In the genomic region with DNA sequence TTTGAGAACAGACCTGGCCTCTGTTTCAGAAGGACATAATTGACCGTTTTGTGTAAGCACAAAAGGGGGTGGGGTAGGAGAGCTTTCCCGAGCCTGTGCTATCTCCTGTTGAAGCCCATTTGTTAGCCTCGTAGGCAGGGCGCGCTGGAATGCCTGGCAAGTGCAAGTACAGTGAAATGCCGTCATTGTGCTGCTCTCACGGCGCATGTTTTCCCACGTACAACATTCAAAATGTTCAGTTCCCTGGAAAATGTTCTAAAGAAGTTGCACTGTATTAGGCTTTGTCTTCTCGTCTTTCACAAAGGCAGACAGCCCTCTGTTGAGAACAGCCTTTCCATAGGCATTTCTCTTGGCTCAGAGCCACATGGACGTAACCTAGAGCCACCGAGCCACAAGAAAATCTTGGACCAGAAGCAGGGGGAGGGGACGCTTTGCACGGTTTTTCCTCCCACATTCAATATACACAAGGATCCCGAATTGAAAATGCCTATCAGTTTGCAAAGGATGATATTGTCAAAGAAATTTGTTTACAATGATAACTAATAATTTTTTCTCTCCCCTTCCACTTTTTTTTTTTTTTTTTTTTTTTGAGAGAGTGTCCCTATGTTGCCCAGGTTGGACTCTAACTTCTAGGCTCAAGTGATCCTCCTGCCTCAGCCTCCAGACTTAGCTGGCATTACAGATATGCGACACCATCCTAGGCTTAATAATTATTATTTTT, we compare ENCODE assay signal across 8 cellular contexts. TPM values are rescaled to one million over a fixed set of nuclear protein-coding genes. Genes with fewer than 3 reads are reported as not detected.
DNase-seq lines count a peak whose midpoint lies in the region; ATAC-seq and TF ChIP-seq lines count a peak whose summit lies in the region.

No MANE protein-coding gene starts in this region.

- H3K27me3 ChIP-seq in colonic mucosa (no peaks in the 10 kb centered on the region), right lobe of liver (no peaks in the 10 kb centered on the region), transverse colon (no peaks in the 10 kb centered on the region), spleen (replicated peaks in 1 of 7) (peaks cover 0 to 17% (median 0%) of the 10 kb centered on the region in 7 donors)

- no peak for TF ChIP-seq CTCF in colonic mucosa (IDR thresholded peaks at IDR 0.05)
- no peak for TF ChIP-seq CTCF in right lobe of liver (IDR thresholded peaks at IDR 0.05)
- no peak for TF ChIP-seq CTCF in transverse colon (IDR thresholded peaks at IDR 0.05)
- TF ChIP-seq CTCF in spleen (IDR thresholded peaks at IDR 0.05 in 8 of 11, conservative IDR thresholded peaks at IDR 0.05 in 3 of 11), result no peak

- in situ Hi-C loops in transverse colon (cut with MboI; ENCODE audit: low pct_ligation_motif_present in 1 of 4, low pct_unique_long_range_greater_than_20kb in 1 of 4, low sequenced_read_pairs in 3 of 4), result no loop called here

- H3K27me3 Mint-ChIP-seq in stimulated activated naive CD8-positive, alpha-beta T cell treated with anti-CD3 and anti-CD28 coated beads, Interleukin-15, amount 100 ng/mL, for 72 hours, result peaks cover 17% of the 10 kb centered on the region

- peak overlapping the region in 1 of 2 donors; percentile 4 for H3K9ac ChIP-seq in colonic mucosa (ENCODE audit: low read depth in 2 of 2, low read length in 2 of 2)

- no peaks in the 10 kb centered on the region for H3K9me3 Mint-ChIP-seq in stimulated activated naive CD8-positive, alpha-beta T cell treated with anti-CD3 and anti-CD28 coated beads, Interleukin-15, amount 100 ng/mL, for 72 hours

- 27% methylated on average over 15 of the region's 16 CpGs for WGBS in right lobe of liver (ENCODE audit: insufficient coverage, low coverage, low lambda C conversion rate, missing lambda C conversion rate)
- 22 to 29% methylated on average over 12 to 16 of the region's 16 CpGs for WGBS in transverse colon (ENCODE audit: low coverage in 1 of 2), 2 donors
- WGBS in spleen, 5 donors, result 52 to 74% (median 65%) methylated on average over 16 of the region's 16 CpGs

- intact Hi-C loops in colonic mucosa (cut with DNase I), result no loop called here
- intact Hi-C loops in right lobe of liver (cut with DNase I), result no loop called here
- intact Hi-C loops in transverse colon (cut with DNase I; ENCODE audit: low total_unique reads), result no loop called here
- intact Hi-C loops in spleen (cut with DNase I; ENCODE audit: low total_unique reads), result no loop called here

- no peak for TF ChIP-seq EP300 in transverse colon (IDR thresholded peaks at IDR 0.05; ENCODE audit: low read depth)

- H3K4me3 ChIP-seq in colonic mucosa (peak overlapping the region; percentile 11), right lobe of liver (peak overlapping the region; percentile 11 to 41 (median 16)), transverse colon (peak overlapping the region in 2 of 4 donors; percentile 15 to 30), spleen (peak overlapping the region in 2 of 8 donors; percentile 23 to 51)

- no peaks in the 10 kb centered on the region for H3K9me3 ChIP-seq in colonic mucosa
- H3K9me3 ChIP-seq in right lobe of liver, result no peaks in the 10 kb centered on the region
- H3K9me3 ChIP-seq in transverse colon, result no peaks in the 10 kb centered on the region
- no peaks in the 10 kb centered on the region for H3K9me3 ChIP-seq in spleen

- H3K27ac Mint-ChIP-seq in stimulated activated naive CD8-positive, alpha-beta T cell treated with anti-CD3 and anti-CD28 coated beads, Interleukin-15, amount 100 ng/mL, for 72 hours, result no peak overlapping the region

- DNase-seq in DMS79 treated with DMSO at 0.1 percent for 48 hours (lab: John Stamatoyannopoulos, UW) (peak; percentile 21), DMS79 (lab: John Stamatoyannopoulos, UW) (no peak), colonic mucosa (peak; percentile 71), right lobe of liver (peak; percentile 77 to 85 (median 82)), transverse colon (peak; percentile 74), spleen (no peak)
- no peak for DNase-seq in stimulated activated naive CD8-positive, alpha-beta T cell treated with anti-CD3 and anti-CD28 coated beads, Interleukin-15, amount 100 ng/mL, for 72 hours
- DNase-seq in activated effector memory CD4-positive, alpha-beta T cell treated with anti-CD3 and anti-CD28 coated beads, Interleukin-2, amount 50 U/mL, for 16 hours, result no peak

- peak overlapping the region; percentile 40 for H3K27ac ChIP-seq in colonic mucosa
- H3K27ac ChIP-seq in right lobe of liver, result peak overlapping the region; percentile 23 to 62 (median 23)
- peak overlapping the region; percentile 39 to 46 (median 44) for H3K27ac ChIP-seq in transverse colon
- no peak overlapping the region for H3K27ac ChIP-seq in spleen

- H3K36me3 ChIP-seq in colonic mucosa, result no peaks in the 10 kb centered on the region
- no peaks in the 10 kb centered on the region for H3K36me3 ChIP-seq in right lobe of liver
- no peaks in the 10 kb centered on the region for H3K36me3 ChIP-seq in transverse colon
- H3K36me3 ChIP-seq in spleen, result no peaks in the 10 kb centered on the region

- TF ChIP-seq POLR2A in right lobe of liver (IDR thresholded peaks at IDR 0.05), result no peak
- TF ChIP-seq POLR2A in transverse colon (IDR thresholded peaks at IDR 0.05), result no peak
- no peak for TF ChIP-seq POLR2A in spleen (IDR thresholded peaks at IDR 0.05)

- peaks cover 36% of the 10 kb centered on the region for H3K4me1 Mint-ChIP-seq in stimulated activated naive CD8-positive, alpha-beta T cell treated with anti-CD3 and anti-CD28 coated beads, Interleukin-15, amount 100 ng/mL, for 72 hours

- H3K4me1 ChIP-seq in colonic mucosa (no peaks in the 10 kb centered on the region), right lobe of liver (peaks cover 0 to 3% (median 0%) of the 10 kb centered on the region in 4 donors), transverse colon (peaks cover 0 to 7% (median 0%) of the 10 kb centered on the region in 4 donors), spleen (peaks cover 0 to 19% (median 9%) of the 10 kb centered on the region in 6 donors)

- H3K4me3 Mint-ChIP-seq in stimulated activated naive CD8-positive, alpha-beta T cell treated with anti-CD3 and anti-CD28 coated beads, Interleukin-15, amount 100 ng/mL, for 72 hours, result no peak overlapping the region

- peak; percentile 96 to 98 (median 97) for ATAC-seq in right lobe of liver
- no peak for ATAC-seq in stimulated activated naive CD8-positive, alpha-beta T cell treated with anti-CD3 and anti-CD28 coated beads, Interleukin-15, amount 100 ng/mL, for 72 hours

RNA-seq across cellular contexts. Expression of a gene that starts 54.6 kb away (rescaled TPM):
- 10 to 100 TPM; 22.8 to 40.0 TPM for total RNA-seq in colonic mucosa
- 10 to 100 TPM; 22.1 to 32.1 (median 27.2) TPM for total RNA-seq in right lobe of liver
- total RNA-seq in transverse colon, result 10 to 100 TPM; 23.3 to 64.8 (median 49.6) TPM
- total RNA-seq in spleen, result 100 to 1,000 TPM in 5 of 7 donors, 10 to 100 TPM in 2; 77.9 to 115 (median 105) TPM
- 10 to 100 TPM in 1 of 3 donors, 1 to 10 TPM in 2; 4.4 to 10.6 (median 5.2) TPM for polyA plus RNA-seq in spleen

Comparison
In these comparisons a context has a peak if more than half of its experiments do, and no peak if none do; other contexts are left out.
1. DNase-seq: peak in DMS79 treated with DMSO at 0.1 percent for 48 hours (single experiment), colonic mucosa (single experiment), right lobe of liver (3 of 3) and transverse colon (single experiment); none in DMS79 (single experiment), stimulated activated naive CD8-positive, alpha-beta T cell treated with anti-CD3 and anti-CD28 coated beads, Interleukin-15, amount 100 ng/mL, for 72 hours (0 of 2), spleen (single experiment) and activated effector memory CD4-positive, alpha-beta T cell treated with anti-CD3 and anti-CD28 coated beads, Interleukin-2, amount 50 U/mL, for 16 hours (single experiment).
2. H3K27ac ChIP-seq: peak in colonic mucosa (single experiment), right lobe of liver (3 of 3) and transverse colon (4 of 4); none in spleen (0 of 8).